ENCODE assay signal across 8 cellular contexts in genomic region chr10:113960617-113961260, GRCh38.
A peak's percentile ranks its signal among the peaks of the same experiment; 100 is the strongest.
DNase-seq lines count a peak whose midpoint lies in the region; ATAC-seq and TF ChIP-seq lines count a peak whose summit lies in the region.

No MANE protein-coding gene starts in this region.

- ATAC-seq in HG03432 (IDR thresholded peaks at IDR 0.05; ENCODE audit: unreplicated experiment): peak; percentile 52

- no peak overlapping the region; the same call in 1 of the 2 replicates for H2AFZ ChIP-seq in Karpas-422 (ENCODE audit: low read length)

- H3K27ac ChIP-seq in Karpas-422 (ENCODE audit: low read length) (no peak overlapping the region), brain microvascular endothelial cell (no peak overlapping the region), ovary (no peak overlapping the region)

- H3K27me3 ChIP-seq in Karpas-422 (ENCODE audit: low read length) (no peaks in the 10 kb centered on the region), brain microvascular endothelial cell (replicated peaks) (no peaks in the 10 kb centered on the region), ovary (no peaks in the 10 kb centered on the region)

- no peak overlapping the region for H3K9ac ChIP-seq in Karpas-422 (ENCODE audit: low read length)

- H3K9me3 ChIP-seq in Karpas-422 (ENCODE audit: low read length): no peaks in the 10 kb centered on the region
- H3K9me3 ChIP-seq in ovary: no peaks in the 10 kb centered on the region

- TF ChIP-seq CTCF in brain microvascular endothelial cell (IDR thresholded peaks at IDR 0.05; ENCODE audit: low read depth, low read length, missing control alignments): no peak
- no peak for TF ChIP-seq CTCF in ovary (IDR thresholded peaks at IDR 0.05)

- no peak for TF ChIP-seq EP300 in ovary (IDR thresholded peaks at IDR 0.05)

- in situ Hi-C loops in brain microvascular endothelial cell (cut with HindIII; ENCODE audit: low pct_ligation_motif_present, low sequenced_read_pairs): no loop called here

- intact Hi-C loops in ovary (cut with DNase I): no loop called here

- H3K4me2 ChIP-seq in Karpas-422 (ENCODE audit: low read depth, low read length, poor library complexity, severe bottlenecking): no peak overlapping the region

- 77 to 82% (median 78%) methylated on average over 12 of the region's 12 CpGs for WGBS in ovary, 3 donors

- H3K4me1 ChIP-seq in Karpas-422 (ENCODE audit: low read length): peaks cover 3% of the 10 kb centered on the region
- H3K4me1 ChIP-seq in ovary (ENCODE audit: insufficient read depth): no peaks in the 10 kb centered on the region

- no peaks in the 10 kb centered on the region for H4K20me1 ChIP-seq in Karpas-422 (ENCODE audit: insufficient read depth, low read depth, low read length)

- no peaks in the 10 kb centered on the region for H3K36me3 ChIP-seq in Karpas-422 (ENCODE audit: insufficient read depth, low read length)
- H3K36me3 ChIP-seq in brain microvascular endothelial cell (replicated peaks): no peaks in the 10 kb centered on the region
- no peaks in the 10 kb centered on the region for H3K36me3 ChIP-seq in ovary

- no peak for TF ChIP-seq POLR2A in ovary (IDR thresholded peaks at IDR 0.05)

- no peaks in the 10 kb centered on the region for H3K9me2 ChIP-seq in Karpas-422 (replicated peaks; ENCODE audit: insufficient read depth, low read length)

- H3K4me3 ChIP-seq in Karpas-422 (ENCODE audit: low read length) (no peak overlapping the region), brain microvascular endothelial cell (ENCODE audit: low read depth, low read length) (no peak overlapping the region), ovary (no peak overlapping the region)

- H3K79me2 ChIP-seq in Karpas-422 (ENCODE audit: low read length): no peaks in the 10 kb centered on the region

- DNase-seq in activated CD4-positive, CD25-positive, alpha-beta regulatory T cell treated with anti-CD3 and anti-CD28 coated beads, Interleukin-2, amount 50 U/mL, for 16 hours (ENCODE audit: low read depth, low spot score): peak; percentile 28
- no peak for DNase-seq in activated CD4-positive, CD25-positive, alpha-beta regulatory T cell treated with anti-CD3 and anti-CD28 coated beads, Interleukin-2, amount 50 U/mL, for 72 hours
- peak; percentile 31 for DNase-seq in T-helper 9 cell
- peak; percentile 57 for DNase-seq in left kidney (ENCODE audit: low read depth, low spot score)
- no peak for DNase-seq in Karpas-422
- no peak for DNase-seq in brain microvascular endothelial cell
- no peak for DNase-seq in ovary

Comparison
In these comparisons a context has a peak if more than half of its experiments do, and no peak if none do; other contexts are left out.
1. DNase-seq: peak in activated CD4-positive, CD25-positive, alpha-beta regulatory T cell treated with anti-CD3 and anti-CD28 coated beads, Interleukin-2, amount 50 U/mL, for 16 hours (single experiment), T-helper 9 cell (single experiment) and left kidney (single experiment); none in activated CD4-positive, CD25-positive, alpha-beta regulatory T cell treated with anti-CD3 and anti-CD28 coated beads, Interleukin-2, amount 50 U/mL, for 72 hours (single experiment), Karpas-422 (single experiment), brain microvascular endothelial cell (single experiment) and ovary (0 of 5).